Comparison of ENCODE assay signal across 18 cellular contexts in the genomic region with DNA sequence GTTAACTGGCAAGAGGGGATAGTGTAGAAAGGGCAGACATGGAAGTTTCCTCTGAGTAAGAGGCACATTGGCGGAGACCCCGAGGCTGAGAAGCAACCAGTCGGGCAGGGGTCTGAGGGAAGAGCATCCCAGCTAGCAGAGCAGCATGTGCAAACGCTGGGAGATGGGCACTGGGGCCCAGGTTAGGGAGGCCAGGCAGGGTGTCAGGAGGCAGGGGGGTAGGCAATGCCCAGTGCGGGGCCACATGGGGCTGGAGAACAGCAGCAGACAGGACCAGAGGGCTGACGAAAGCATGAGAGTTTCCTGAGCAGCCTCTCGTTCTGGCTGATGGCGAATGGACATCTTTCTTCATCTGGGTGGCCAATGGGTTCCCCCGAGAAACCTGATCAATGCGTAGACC.
A peak's percentile ranks its signal among the peaks of the same experiment; 100 is the strongest.
DNase-seq lines count a peak whose midpoint lies in the region; ATAC-seq and TF ChIP-seq lines count a peak whose summit lies in the region.
"Had no signal": no experiment of that assay in that cellular context is flagged by ENCODE, and none has a peak within 500 bp of the region (broad histone marks: within the 10 kb centered on the region; RNA-seq: fewer than 3 reads in every experiment).

No MANE protein-coding gene starts in this region.

- ATAC-seq in RWPE2 (ENCODE audit: low read depth) (no peak), Right ventricle myocardium superior (ENCODE audit: poor library complexity) (no peak), gastroesophageal sphincter (no peak)
- ATAC-seq: Right ventricle myocardium inferior had no signal

- H3K36me3 Mint-ChIP-seq in T-helper 2 cell treated with Interferon-gamma antibody and Interleukin-4, amounts not matched to agents 5 μg/mL and 100 μg/mL, for 36 hours (ENCODE audit: low read depth), result peaks cover 77% of the 10 kb centered on the region
- H3K36me3 Mint-ChIP-seq in endothelial cell (ENCODE audit: low read depth, unreplicated experiment), result peaks cover 90% of the 10 kb centered on the region

- H3K27me3 Mint-ChIP-seq in T-helper 2 cell treated with Interferon-gamma antibody and Interleukin-4, amounts not matched to agents 5 μg/mL and 100 μg/mL, for 36 hours (ENCODE audit: low read depth), result no peaks in the 10 kb centered on the region
- H3K27me3 Mint-ChIP-seq in endothelial cell (ENCODE audit: unreplicated experiment), result peaks cover 15% of the 10 kb centered on the region

- H3K4me1 ChIP-seq in RWPE2 (ENCODE audit: insufficient read depth, poor library complexity, severe bottlenecking), result no peaks in the 10 kb centered on the region
- no peaks in the 10 kb centered on the region for H3K4me1 ChIP-seq in spleen
- H3K4me1 ChIP-seq in gastroesophageal sphincter, result no peaks in the 10 kb centered on the region
- H3K4me1 ChIP-seq: BE2C, Peyer's patch had no signal

- no peak for DNase-seq in T-helper 2 cell treated with Interferon-gamma antibody and Interleukin-4, amounts not matched to agents 5 μg/mL and 100 μg/mL, for 36 hours (ENCODE audit: low spot score)
- DNase-seq in T-helper 2 cell (no peak), RWPE2 (ENCODE audit: low spot score) (peak; percentile 27), endothelial cell (ENCODE audit: low spot score) (no peak), spleen (peak; percentile 65), GOT3 (lab: John Stamatoyannopoulos, UW) (no peak), Right ventricle myocardium superior (no peak)
- DNase-seq: 8988T; BE2C; CD4-positive, CD25-positive, alpha-beta regulatory T cell; COR-L47; DMS 273 treated with DMSO at 0.1 percent for 48 hours; NCI-H1092 treated with DMSO at 0.1 percent for 48 hours; NCI-H146; NCI-H2081; Peyer's patch had no signal

- H3K36me3 ChIP-seq in RWPE2 (ENCODE audit: low read depth) (peaks cover 40% of the 10 kb centered on the region), spleen (peaks cover 0 to 100% (median 92%) of the 10 kb centered on the region in 6 donors), gastroesophageal sphincter (peaks cover 0 to 17% of the 10 kb centered on the region in 2 donors)
- H3K36me3 ChIP-seq: BE2C had no signal

- TF ChIP-seq EP300 in gastroesophageal sphincter (IDR thresholded peaks at IDR 0.05), result no peak

- no peaks in the 10 kb centered on the region for H3K9me3 Mint-ChIP-seq in T-helper 2 cell treated with Interferon-gamma antibody and Interleukin-4, amounts not matched to agents 5 μg/mL and 100 μg/mL, for 36 hours
- H3K9me3 Mint-ChIP-seq in endothelial cell (ENCODE audit: unreplicated experiment), result no peaks in the 10 kb centered on the region
- H3K9me3 Mint-ChIP-seq: CD4-positive, CD25-positive, alpha-beta regulatory T cell had no signal

- no peak overlapping the region for H3K27ac ChIP-seq in RWPE2 (ENCODE audit: poor library complexity, severe bottlenecking)
- no peak overlapping the region for H3K27ac ChIP-seq in spleen
- no peak overlapping the region for H3K27ac ChIP-seq in gastroesophageal sphincter
- H3K27ac ChIP-seq: Peyer's patch had no signal

- no peaks in the 10 kb centered on the region for H3K27me3 ChIP-seq in RWPE2 (ENCODE audit: insufficient read depth, poor library complexity, severe bottlenecking)
- H3K27me3 ChIP-seq in spleen (replicated peaks in 1 of 7), result no peaks in the 10 kb centered on the region
- H3K27me3 ChIP-seq in gastroesophageal sphincter, result peaks cover 28% of the 10 kb centered on the region
- H3K27me3 ChIP-seq: BE2C, Peyer's patch had no signal

- WGBS in spleen, 5 donors, result 85 to 95% (median 89%) methylated on average over 10 of the region's 10 CpGs
- WGBS in gastroesophageal sphincter (ENCODE audit: low coverage in 1 of 2), 2 donors, result 85 to 97% methylated on average over 5 to 10 of the region's 10 CpGs

- intact Hi-C loops in spleen (cut with DNase I; ENCODE audit: low total_unique reads), result no loop called here
- intact Hi-C loops in Right ventricle myocardium superior (cut with DNase I), result no loop called here

- TF ChIP-seq POLR2A in spleen (IDR thresholded peaks at IDR 0.05), result no peak
- TF ChIP-seq POLR2A in gastroesophageal sphincter (IDR thresholded peaks at IDR 0.05), result no peak

- TF ChIP-seq CTCF in RWPE2 (IDR thresholded peaks at IDR 0.05; ENCODE audit: poor library complexity, severe bottlenecking) (no peak), endothelial cell (IDR thresholded peaks at IDR 0.05; ENCODE audit: unreplicated experiment) (no peak), spleen (IDR thresholded peaks at IDR 0.05 in 8 of 11, conservative IDR thresholded peaks at IDR 0.05 in 3 of 11) (no peak), gastroesophageal sphincter (IDR thresholded peaks at IDR 0.05) (no peak)

- H3K4me3 Mint-ChIP-seq in T-helper 2 cell treated with Interferon-gamma antibody and Interleukin-4, amounts not matched to agents 5 μg/mL and 100 μg/mL, for 36 hours, result no peak overlapping the region
- peak overlapping the region; percentile 29 for H3K4me3 Mint-ChIP-seq in endothelial cell (ENCODE audit: unreplicated experiment)
- H3K4me3 Mint-ChIP-seq: CD4-positive, CD25-positive, alpha-beta regulatory T cell had no signal

- H3K9me3 ChIP-seq in RWPE2 (ENCODE audit: severe bottlenecking) (no peaks in the 10 kb centered on the region), spleen (no peaks in the 10 kb centered on the region), gastroesophageal sphincter (no peaks in the 10 kb centered on the region)
- H3K9me3 ChIP-seq: BE2C, Peyer's patch had no signal

- peaks cover 6% of the 10 kb centered on the region for H3K4me1 Mint-ChIP-seq in T-helper 2 cell treated with Interferon-gamma antibody and Interleukin-4, amounts not matched to agents 5 μg/mL and 100 μg/mL, for 36 hours (ENCODE audit: low read depth)
- peaks cover 10% of the 10 kb centered on the region for H3K4me1 Mint-ChIP-seq in endothelial cell (ENCODE audit: unreplicated experiment)

- peak overlapping the region; percentile 18 for H3K27ac Mint-ChIP-seq in T-helper 2 cell treated with Interferon-gamma antibody and Interleukin-4, amounts not matched to agents 5 μg/mL and 100 μg/mL, for 36 hours
- peak overlapping the region; percentile 12 for H3K27ac Mint-ChIP-seq in endothelial cell (ENCODE audit: unreplicated experiment)

- H3K4me3 ChIP-seq in RWPE2 (ENCODE audit: severe bottlenecking) (no peak overlapping the region), spleen (no peak overlapping the region), gastroesophageal sphincter (no peak overlapping the region)
- H3K4me3 ChIP-seq: Peyer's patch had no signal

Comparison
In these comparisons a context has a peak if more than half of its experiments do, and no peak if none do; other contexts are left out.
1. DNase-seq: peak in RWPE2 (single experiment) and spleen (single experiment); none in T-helper 2 cell treated with Interferon-gamma antibody and Interleukin-4, amounts not matched to agents 5 μg/mL and 100 μg/mL, for 36 hours (single experiment), T-helper 2 cell (0 of 5), endothelial cell (single experiment), GOT3 (single experiment) and Right ventricle myocardium superior (single experiment).